31 cellular contexts compared by ENCODE assay signal in the genomic region with DNA sequence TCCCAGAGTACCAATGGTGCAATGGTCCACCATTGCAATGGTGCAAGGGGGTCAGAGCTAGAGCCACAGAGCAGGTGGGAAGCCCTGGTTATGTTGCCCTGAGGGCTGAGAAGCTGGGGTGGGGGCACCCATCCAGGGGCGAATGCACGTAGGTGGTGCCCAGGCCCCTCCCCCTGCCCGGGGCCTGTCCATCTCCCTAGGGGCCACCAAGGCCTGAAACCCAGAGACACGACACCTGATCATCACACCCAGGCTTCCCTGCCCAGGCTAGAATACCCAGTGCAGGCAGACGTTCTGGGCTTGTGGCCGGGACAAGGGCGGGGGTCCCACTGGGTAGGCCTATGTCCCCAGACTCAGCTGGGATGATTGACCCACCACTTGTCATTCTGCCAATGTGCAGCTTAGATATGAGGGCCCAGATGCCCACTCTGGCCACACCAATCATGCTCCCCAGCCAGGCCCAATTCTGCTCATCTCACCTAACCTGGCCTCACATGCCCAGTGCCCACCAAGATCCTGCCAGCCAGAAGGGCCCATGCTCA.
"Had no signal": no experiment of that assay in that cellular context is flagged by ENCODE, and none has a peak within 500 bp of the region (broad histone marks: within the 10 kb centered on the region; RNA-seq: fewer than 3 reads in every experiment).

No MANE protein-coding gene starts in this region.

- DNase-seq: activated B cell treated with CpG ODN at 0.5 μM for 24 hours; activated CD4-positive, alpha-beta T cell treated with anti-CD3 and anti-CD28 coated beads for 48 hours; activated CD4-positive, alpha-beta T cell treated with anti-CD3 and anti-CD28 coated beads, Interleukin-2, amount 50 U/mL, for 1 hour; activated CD4-positive, alpha-beta T cell treated with anti-CD3 and anti-CD28 coated beads, Interleukin-2, amount 50 U/mL, for 48 hours; activated CD8-positive, alpha-beta memory T cell treated with anti-CD3 and anti-CD28 coated beads for 24 hours; activated CD8-positive, alpha-beta T cell treated with anti-CD3 and anti-CD28 coated beads for 36 hours; activated effector memory CD4-positive, alpha-beta T cell treated with Interleukin-2 at 50 U/mL for 16 hours; activated gamma-delta T cell treated with Interleukin-2 at 50 U/mL for 16 hours; activated naive CD4-positive, alpha-beta T cell treated with anti-CD3 and anti-CD28 coated beads, Interleukin-2, amount 50 U/mL, for 16 hours; activated naive CD4-positive, alpha-beta T cell treated with Interleukin-2 at 50 U/mL for 16 hours; activated T-cell treated with anti-CD3 and anti-CD28 coated beads, Interleukin-2, amount 50 U/mL, for 4 hours; amniotic stem cell; anterior cingulate cortex; body of pancreas; caudate nucleus; colonic mucosa; dorsolateral prefrontal cortex; effector memory CD4-positive, alpha-beta T cell; endodermal cell; foreskin fibroblast; head of caudate nucleus; T-helper 1 cell; T-helper 17 cell; T1000; WERI-Rb-1 had no signal

- H3K27ac Mint-ChIP-seq: activated B cell treated with CpG ODN at 0.5 μM for 24 hours; activated CD8-positive, alpha-beta T cell treated with anti-CD3 and anti-CD28 coated beads for 36 hours; activated naive CD8-positive, alpha-beta T cell; activated T-helper 17 cell treated with anti-CD3 and anti-CD28 coated beads, Interleukin-2, amount 50 U/mL, for 72 hours; dendritic cell treated with granulocyte-macrophage colony-stimulating factor and Interleukin-4, amounts not matched to agents 40 ng/mL and 50 ng/mL, for 4 days; endodermal cell; T-helper 17 cell; T-helper 2 cell treated with Interferon-gamma antibody and Interleukin-4, amounts not matched to agents 5 μg/mL and 100 μg/mL, for 36 hours had no signal

- ATAC-seq: activated CD4-positive, CD25-positive, alpha-beta regulatory T cell treated with anti-CD3 and anti-CD28 coated beads, Interleukin-2, amount 50 U/mL, for 24 hours; activated CD8-positive, alpha-beta T cell treated with anti-CD3 and anti-CD28 coated beads for 36 hours; activated T-cell treated with anti-CD3 and anti-CD28 coated beads, Interleukin-2, amount 50 U/mL, for 4 hours; activated T-helper 17 cell treated with anti-CD3 and anti-CD28 coated beads, Interleukin-2, amount 50 U/mL, for 72 hours; body of pancreas; T-helper 17 cell had no signal

- H3K36me3 ChIP-seq: colonic mucosa, WERI-Rb-1 had no signal

- H3K4me3 Mint-ChIP-seq: activated B cell treated with CpG ODN at 0.5 μM for 24 hours; activated CD8-positive, alpha-beta T cell treated with anti-CD3 and anti-CD28 coated beads for 36 hours; activated naive CD8-positive, alpha-beta T cell; activated T-cell treated with anti-CD3 and anti-CD28 coated beads, Interleukin-2, amount 50 U/mL, for 4 hours; activated T-helper 17 cell treated with anti-CD3 and anti-CD28 coated beads, Interleukin-2, amount 50 U/mL, for 72 hours; dendritic cell treated with granulocyte-macrophage colony-stimulating factor and Interleukin-4, amounts not matched to agents 40 ng/mL and 50 ng/mL, for 4 days; endodermal cell; T-helper 17 cell; T-helper 2 cell treated with Interferon-gamma antibody and Interleukin-4, amounts not matched to agents 5 μg/mL and 100 μg/mL, for 36 hours had no signal

- H3K27ac ChIP-seq: body of pancreas, colonic mucosa, dorsolateral prefrontal cortex, WERI-Rb-1 had no signal

- H3K4me1 Mint-ChIP-seq: activated B cell treated with CpG ODN at 0.5 μM for 24 hours; activated T-helper 17 cell treated with anti-CD3 and anti-CD28 coated beads, Interleukin-2, amount 50 U/mL, for 72 hours; endodermal cell; T-helper 17 cell had no signal

- FAIRE-seq: frontal cortex had no signal

- H3K9me3 Mint-ChIP-seq: activated B cell treated with CpG ODN at 0.5 μM for 24 hours; activated CD8-positive, alpha-beta T cell treated with anti-CD3 and anti-CD28 coated beads for 36 hours; activated T-cell treated with anti-CD3 and anti-CD28 coated beads, Interleukin-2, amount 50 U/mL, for 4 hours; activated T-helper 17 cell treated with anti-CD3 and anti-CD28 coated beads, Interleukin-2, amount 50 U/mL, for 72 hours; dendritic cell treated with granulocyte-macrophage colony-stimulating factor and Interleukin-4, amounts not matched to agents 40 ng/mL and 50 ng/mL, for 4 days; T-helper 2 cell treated with Interferon-gamma antibody and Interleukin-4, amounts not matched to agents 5 μg/mL and 100 μg/mL, for 36 hours had no signal

- H3K4me1 ChIP-seq: body of pancreas, colonic mucosa had no signal

- H3K27me3 ChIP-seq: body of pancreas, colonic mucosa had no signal

- H3K9me3 ChIP-seq: body of pancreas, colonic mucosa had no signal

- H3K4me3 ChIP-seq: body of pancreas, colonic mucosa, dorsolateral prefrontal cortex had no signal
